In the genomic region with DNA sequence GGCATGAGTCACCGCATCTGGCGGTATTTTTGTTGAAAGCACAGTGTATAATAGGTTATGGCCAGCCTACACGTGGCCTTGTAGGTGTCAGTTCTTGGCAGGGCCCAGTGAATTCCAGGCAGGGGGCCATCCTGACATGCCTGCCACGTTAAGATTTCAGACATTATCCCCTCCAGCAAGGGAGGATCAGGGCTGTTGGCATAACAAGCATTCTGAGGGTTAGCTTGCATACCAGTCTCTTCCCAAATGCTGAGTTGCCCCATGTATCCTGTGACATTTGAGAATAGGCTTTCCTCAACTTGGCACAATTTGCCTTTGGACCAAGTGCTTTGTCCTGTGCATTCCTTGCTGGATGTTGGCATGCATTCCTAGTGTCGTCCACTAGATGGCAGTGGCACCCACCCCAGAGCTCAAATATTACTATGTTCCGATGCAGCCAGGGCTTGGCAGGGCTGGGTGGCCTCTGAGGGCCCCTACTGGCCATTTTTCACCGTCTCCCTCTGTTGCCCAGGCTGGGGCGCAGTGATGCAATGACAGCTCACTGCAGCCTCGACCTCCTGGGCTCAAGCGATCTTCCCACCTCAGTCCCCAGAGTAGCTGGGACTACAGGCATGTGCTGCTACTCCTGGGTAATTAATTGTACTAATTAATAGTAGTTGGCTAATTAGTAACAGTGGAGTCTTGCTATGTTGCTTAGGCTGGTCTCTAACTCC, we compare ENCODE assay signal across 8 cellular contexts. TPM values are rescaled to one million over a fixed set of nuclear protein-coding genes. Genes with fewer than 3 reads are reported as not detected.
DNase-seq lines count a peak whose midpoint lies in the region; ATAC-seq, FAIRE-seq and TF ChIP-seq lines count a peak whose summit lies in the region.

No MANE protein-coding gene starts in this region.

- H3K27ac ChIP-seq in kidney (ENCODE audit: low read depth in 2 of 2, low read length in 2 of 2) = no peak overlapping the region

- CTCF ChIA-PET in activated B cell treated with CpG ODN at 0.5 μM for 24 hours (lab: Charles Lee) = interaction anchor here (0.7 to 1.9 kb wide), 12 partner anchors 17 to 368 kb away, joined by 3 to 19 read pairs (median 4); no protein-coding TSS in a partner anchor

- H3K9me3 Mint-ChIP-seq in activated B cell treated with CpG ODN at 0.5 μM for 24 hours = no peaks in the 10 kb centered on the region

- TF ChIP-seq CTCF in activated B cell treated with CpG ODN at 0.5 μM for 24 hours (IDR thresholded peaks at IDR 0.05) = peak; percentile 81
- peak; percentile 92 for TF ChIP-seq CTCF in bronchial epithelial cell (IDR thresholded peaks at IDR 0.05; ENCODE audit: insufficient read depth, low read length, severe bottlenecking)
- peak; percentile 84 for TF ChIP-seq CTCF in kidney (IDR thresholded peaks at IDR 0.05; ENCODE audit: borderline replicate concordance, extremely low read depth, insufficient read depth)

- H3K27ac Mint-ChIP-seq in activated B cell treated with CpG ODN at 0.5 μM for 24 hours = no peak overlapping the region

- ATAC-seq in HG02852 (IDR thresholded peaks at IDR 0.05; ENCODE audit: unreplicated experiment) (peak; percentile 73), activated B cell treated with CpG ODN at 0.5 μM for 24 hours (ENCODE audit: low read depth) (peak; percentile 98), GM21737 (IDR thresholded peaks at IDR 0.05; ENCODE audit: unreplicated experiment) (no peak)

- FAIRE-seq in bronchial epithelial cell (lab: Jason Lieb, UNC) (no peak), kidney (lab: Jason Lieb, UNC) (peak; percentile 84)

- no peak overlapping the region for H3K9ac ChIP-seq in kidney (ENCODE audit: low read length in 2 of 2)

- H3K27me3 Mint-ChIP-seq in activated B cell treated with CpG ODN at 0.5 μM for 24 hours = peaks cover 1% of the 10 kb centered on the region

- H3K36me3 ChIP-seq in bronchial epithelial cell (ENCODE audit: control insufficient read depth, insufficient read depth, low read length) (no peaks in the 10 kb centered on the region), kidney (ENCODE audit: control insufficient read depth in 1 of 2, insufficient read depth in 2 of 2, low read length in 2 of 2) (no peaks in the 10 kb centered on the region)

- H3K4me1 Mint-ChIP-seq in activated B cell treated with CpG ODN at 0.5 μM for 24 hours = no peaks in the 10 kb centered on the region

- no peak overlapping the region for H3K4me3 Mint-ChIP-seq in activated B cell treated with CpG ODN at 0.5 μM for 24 hours

- no peaks in the 10 kb centered on the region for H3K36me3 Mint-ChIP-seq in activated B cell treated with CpG ODN at 0.5 μM for 24 hours (ENCODE audit: low read depth)

- H3K27me3 ChIP-seq in bronchial epithelial cell (ENCODE audit: control insufficient read depth, insufficient read depth, low read length) = no peaks in the 10 kb centered on the region

- DNase-seq in GF-D8 (lab: John Stamatoyannopoulos, UW) = peak; percentile 47
- DNase-seq in NCI-H446 (lab: John Stamatoyannopoulos, UW) = peak; percentile 41 to 70
- DNase-seq in activated B cell treated with CpG ODN at 0.5 μM for 24 hours = peak; percentile 45
- DNase-seq in bronchial epithelial cell (ENCODE audit: low read depth) = peak; percentile 72
- peak; percentile 90 for DNase-seq in kidney
- peak; percentile 48 to 63 (median 56) for DNase-seq in stimulated activated CD4-positive, alpha-beta T cell treated with anti-CD3 and anti-CD28 coated beads, Interleukin-1b, Interleukin-23, amount 100 ng/mL, for 24 hours (ENCODE audit: low read depth in 4 of 4, low spot score in 1 of 4)

- POLR2A ChIA-PET in activated B cell treated with CpG ODN at 0.5 μM for 24 hours (lab: Charles Lee) = interaction anchor here (1.0 kb wide), 2 partner anchors 634 to 831 kb away, joined by 3 read pairs; a partner anchor contains a TSS

- H3K9me3 ChIP-seq in kidney (ENCODE audit: control insufficient read depth in 1 of 2, low read length in 2 of 2) = no peaks in the 10 kb centered on the region

- intact Hi-C loops in activated B cell treated with CpG ODN at 0.5 μM for 24 hours (cut with micrococcal nuclease) = loop anchor here (1.0 kb wide), 1 partner anchor 231 kb away; no protein-coding TSS in a partner anchor
- intact Hi-C loops in kidney (cut with DNase I) = no loop called here

- H3K4me1 ChIP-seq in kidney (ENCODE audit: control insufficient read depth in 1 of 2, insufficient read depth in 1 of 2, low read depth in 1 of 2, low read length in 2 of 2) = no peaks in the 10 kb centered on the region

- H3K4me3 ChIP-seq in bronchial epithelial cell (ENCODE audit: low read depth, low read length) = no peak overlapping the region
- no peak overlapping the region for H3K4me3 ChIP-seq in kidney (ENCODE audit: low read length in 2 of 2)

RNA-seq across cellular contexts. Expression of a gene that starts 31.2 kb away (rescaled TPM):
- total RNA-seq in activated B cell treated with CpG ODN at 0.5 μM for 24 hours (not detected in 2 replicates), bronchial epithelial cell (under 0.01 TPM in 1 of 2 replicates, not detected in the other), kidney (1.1 TPM)
- polyA plus RNA-seq in kidney (ENCODE audit: insufficient read depth, low read depth, low replicate concordance) = not detected
